In genomic region chr18:56003651-56004050, GRCh38 we compare ENCODE assay signal across 20 cellular contexts.
"Had no signal": no experiment of that assay in that cellular context is flagged by ENCODE, and none has a peak within 500 bp of the region (broad histone marks: within the 10 kb centered on the region; RNA-seq: fewer than 3 reads in every experiment).

No MANE protein-coding gene starts in this region.

- H2AFZ ChIP-seq: parathyroid adenoma had no signal

- H3K9me3 ChIP-seq: neutrophil, transverse colon, vagina had no signal

- H3K27me3 ChIP-seq: brain microvascular endothelial cell, neutrophil, transverse colon, vagina had no signal

- H3K9ac ChIP-seq: parathyroid adenoma had no signal

- ATAC-seq: esophagus mucosa; left cardiac atrium; naive thymus-derived CD8-positive, alpha-beta T cell had no signal

- H3K4me1 ChIP-seq: parathyroid adenoma, transverse colon had no signal

- H3K79me2 ChIP-seq: parathyroid adenoma had no signal

- H3K36me3 ChIP-seq: brain microvascular endothelial cell, neutrophil, transverse colon, vagina had no signal

- DNase-seq: activated B cell treated with CpG ODN at 0.5 μM for 24 hours; activated CD4-positive, alpha-beta memory T cell treated with anti-CD3 and anti-CD28 coated beads for 36 hours; activated CD4-positive, alpha-beta T cell treated with anti-CD3 and anti-CD28 coated beads for 4 hours; activated T-cell treated with anti-CD3 and anti-CD28 coated beads for 4 hours; brain microvascular endothelial cell; effector CD4-positive, alpha-beta T cell; left cardiac atrium; naive thymus-derived CD8-positive, alpha-beta T cell; stimulated activated CD4-positive, alpha-beta T cell treated with anti-CD3 and anti-CD28 coated beads, Interleukin-12 subunit alpha, Interleukin-12 subunit beta, amount 100 ng/mL, for 4 hours; stimulated activated CD4-positive, alpha-beta T cell treated with anti-CD3 and anti-CD28 coated beads, Interleukin-1b, Interleukin-23, amount 100 ng/mL, for 48 hours; stimulated activated CD8-positive, alpha-beta memory T cell treated with anti-CD3 and anti-CD28 coated beads, Interleukin-4, amount 100 ng/mL, for 48 hours; stimulated activated naive CD4-positive, alpha-beta T cell; T-helper 1 cell; T-helper 9 cell; transverse colon had no signal

- H3K4me3 ChIP-seq: coronary artery, transverse colon, vagina had no signal

- H3K27ac ChIP-seq: brain microvascular endothelial cell, coronary artery, neutrophil, parathyroid adenoma, transverse colon, vagina had no signal
